In the genomic region with DNA sequence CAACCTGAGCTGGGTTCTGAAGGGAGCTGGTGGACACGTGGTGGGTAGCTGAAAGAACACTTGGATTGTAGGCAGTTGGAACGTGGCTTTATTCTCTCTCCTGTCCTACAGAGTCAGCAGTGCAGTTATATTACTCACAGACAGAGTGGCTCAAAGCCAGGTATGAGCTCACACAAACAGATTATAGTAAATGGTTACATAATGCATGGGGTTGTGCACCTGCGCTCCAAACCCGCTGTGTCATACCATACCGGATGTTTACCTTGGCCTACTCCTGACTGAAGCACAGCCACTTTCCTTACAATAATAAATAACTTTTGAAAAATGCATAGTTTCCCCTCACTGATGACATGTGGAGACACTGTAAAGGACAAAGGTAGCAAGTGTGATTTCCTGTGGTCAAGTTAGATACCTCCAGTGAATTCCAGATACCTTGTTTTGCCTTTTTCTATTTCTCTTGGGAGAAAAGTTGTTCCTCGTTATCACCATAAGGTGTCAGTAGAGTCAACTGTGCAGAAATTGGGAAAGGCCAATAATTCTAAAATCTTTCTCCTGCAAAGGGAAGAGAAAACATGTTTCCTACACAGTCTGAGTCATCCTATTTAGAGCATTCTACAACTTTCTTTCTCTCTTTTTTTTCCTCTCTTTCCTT, we compare ENCODE assay signal across 9 cellular contexts. TPM values are rescaled to one million over a fixed set of nuclear protein-coding genes. Genes with fewer than 3 reads are reported as not detected.
A peak's percentile ranks its signal among the peaks of the same experiment; 100 is the strongest.
DNase-seq lines count a peak whose midpoint lies in the region; ATAC-seq and TF ChIP-seq lines count a peak whose summit lies in the region.
"Had no signal": no experiment of that assay in that cellular context is flagged by ENCODE, and none has a peak within 500 bp of the region (broad histone marks: within the 10 kb centered on the region; RNA-seq: fewer than 3 reads in every experiment).

No MANE protein-coding gene starts in this region.

- H3K36me3 Mint-ChIP-seq in WTC11, result peaks cover 29% of the 10 kb centered on the region

- ATAC-seq in WTC11 (no peak), HG02642 (IDR thresholded peaks at IDR 0.05; ENCODE audit: poor library complexity, unreplicated experiment) (no peak), HG03442 (IDR thresholded peaks at IDR 0.05; ENCODE audit: unreplicated experiment) (no peak)

- H3K36me3 ChIP-seq in kidney epithelial cell (ENCODE audit: control insufficient read depth, insufficient read depth, low read length), result no peaks in the 10 kb centered on the region

- DNase-seq in AG09309 (ENCODE audit: low read depth) (no peak), HL-60 (ENCODE audit: low read depth in 1 of 2, low spot score in 1 of 2) (peak in 1 of 2 experiments; percentile 51), WTC11 (ENCODE audit: low spot score) (peak; percentile 28), kidney epithelial cell (ENCODE audit: low read depth) (peak; percentile 26), D341Med (ENCODE audit: low spot score) (no peak), NCI-H524 (lab: John Stamatoyannopoulos, UW) (no peak)
- DNase-seq: activated B cell treated with CpG ODN at 0.5 μM for 24 hours had no signal

- H3K27ac Mint-ChIP-seq in WTC11, result no peak overlapping the region
- H3K27ac Mint-ChIP-seq: activated B cell treated with CpG ODN at 0.5 μM for 24 hours had no signal

- peaks cover 4% of the 10 kb centered on the region; the same call in 1 of the 2 replicates for H3K4me1 Mint-ChIP-seq in WTC11
- H3K4me1 Mint-ChIP-seq: activated B cell treated with CpG ODN at 0.5 μM for 24 hours had no signal

- TF ChIP-seq CTCF in AG09309 (IDR thresholded peaks at IDR 0.05; ENCODE audit: control insufficient read depth, insufficient read depth, low read depth, low read length, missing control alignments) (peak; percentile 12), HL-60 (IDR thresholded peaks at IDR 0.05; ENCODE audit: insufficient read depth, low read length) (peak; percentile 43), WTC11 (IDR thresholded peaks at IDR 0.05) (no peak), kidney epithelial cell (IDR thresholded peaks at IDR 0.05; ENCODE audit: insufficient read depth, low read length, poor library complexity, severe bottlenecking) (peak; percentile 34)

- no peaks in the 10 kb centered on the region for H3K27me3 ChIP-seq in HL-60 (ENCODE audit: insufficient read depth, poor library complexity, severe bottlenecking)
- no peaks in the 10 kb centered on the region for H3K27me3 ChIP-seq in kidney epithelial cell (ENCODE audit: control insufficient read depth, insufficient read depth, low read length)

- no peak overlapping the region for H3K4me3 Mint-ChIP-seq in WTC11
- H3K4me3 Mint-ChIP-seq: activated B cell treated with CpG ODN at 0.5 μM for 24 hours had no signal

- no peak overlapping the region for H3K27ac ChIP-seq in HL-60 (replicated peaks)

- H3K9me3 Mint-ChIP-seq in WTC11, result peaks cover 58% of the 10 kb centered on the region

- no peak overlapping the region for H3K4me3 ChIP-seq in AG09309 (ENCODE audit: control insufficient read depth, low read depth, low read length)
- no peak overlapping the region for H3K4me3 ChIP-seq in HL-60 (replicated peaks; ENCODE audit: insufficient read depth, low read length)
- H3K4me3 ChIP-seq in kidney epithelial cell (ENCODE audit: low read depth, low read length), result no peak overlapping the region

- POLR2A ChIA-PET in WTC11 (lab: Charles Lee), result no interaction called here

- CTCF ChIA-PET in WTC11 (lab: Charles Lee), result interaction anchor here (0.6 to 2.3 kb wide), 4 partner anchors 10 to 305 kb away, joined by 3 to 11 read pairs (median 4); no protein-coding TSS in a partner anchor

- peaks cover 4% of the 10 kb centered on the region; the same call in 1 of the 2 replicates for H3K27me3 Mint-ChIP-seq in WTC11 (ENCODE audit: low read depth)

TF ChIP-seq in WTC11, 78 proteins besides CTCF, POLR2A, EP300 and RAD21:
- TF ChIP-seq ZNF121 (CRISPR knock-in tag; IDR thresholded peaks at IDR 0.05), result no peak
- no peak for TF ChIP-seq ZMAT4 (CRISPR knock-in tag; IDR thresholded peaks at IDR 0.05)
- TF ChIP-seq NR2C2 (CRISPR knock-in tag; IDR thresholded peaks at IDR 0.05), result no peak
- TF ChIP-seq IRF2 (CRISPR knock-in tag; IDR thresholded peaks at IDR 0.05; ENCODE audit: borderline replicate concordance, low read depth), result no peak
- TF ChIP-seq, protein P1, sequence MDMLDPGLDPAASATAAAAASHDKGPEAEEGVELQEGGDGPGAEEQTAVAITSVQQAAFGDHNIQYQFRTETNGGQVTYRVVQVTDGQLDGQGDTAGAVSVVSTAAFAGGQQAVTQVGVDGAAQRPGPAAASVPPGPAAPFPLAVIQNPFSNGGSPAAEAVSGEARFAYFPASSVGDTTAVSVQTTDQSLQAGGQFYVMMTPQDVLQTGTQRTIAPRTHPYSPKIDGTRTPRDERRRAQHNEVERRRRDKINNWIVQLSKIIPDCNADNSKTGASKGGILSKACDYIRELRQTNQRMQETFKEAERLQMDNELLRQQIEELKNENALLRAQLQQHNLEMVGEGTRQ (CRISPR knock-in tag; IDR thresholded peaks at IDR 0.05), result no peak
- TF ChIP-seq PRDM15 (CRISPR knock-in tag; IDR thresholded peaks at IDR 0.05), result peak; percentile 39; the same call in 1 of the 2 replicates
- TF ChIP-seq NR3C1 (CRISPR knock-in tag; conservative IDR thresholded peaks at IDR 0.05; ENCODE audit: low read depth), result no peak
- no peak for TF ChIP-seq EMX1 (CRISPR knock-in tag; IDR thresholded peaks at IDR 0.05)
TF ChIP-seq in WTC11: peak in this region for 1.

RNA-seq across cellular contexts. Expression of gene MS4A6A, which starts 13.5 kb away (rescaled TPM):
- total RNA-seq in WTC11 (2021), result 0.16 to 0.39 TPM in 2 of 3 replicates, not detected in the other
- total RNA-seq in kidney epithelial cell, result 0.55 and 2.3 TPM in 2 replicates
- total RNA-seq: activated B cell treated with CpG ODN at 0.5 μM for 24 hours had no signal

Comparison
In these comparisons a context has a peak if more than half of its experiments do, and no peak if none do; other contexts are left out.
1. DNase-seq: peak in WTC11 (single experiment) and kidney epithelial cell (single experiment); none in AG09309 (single experiment), D341Med (single experiment) and NCI-H524 (0 of 2).